In the genomic region with DNA sequence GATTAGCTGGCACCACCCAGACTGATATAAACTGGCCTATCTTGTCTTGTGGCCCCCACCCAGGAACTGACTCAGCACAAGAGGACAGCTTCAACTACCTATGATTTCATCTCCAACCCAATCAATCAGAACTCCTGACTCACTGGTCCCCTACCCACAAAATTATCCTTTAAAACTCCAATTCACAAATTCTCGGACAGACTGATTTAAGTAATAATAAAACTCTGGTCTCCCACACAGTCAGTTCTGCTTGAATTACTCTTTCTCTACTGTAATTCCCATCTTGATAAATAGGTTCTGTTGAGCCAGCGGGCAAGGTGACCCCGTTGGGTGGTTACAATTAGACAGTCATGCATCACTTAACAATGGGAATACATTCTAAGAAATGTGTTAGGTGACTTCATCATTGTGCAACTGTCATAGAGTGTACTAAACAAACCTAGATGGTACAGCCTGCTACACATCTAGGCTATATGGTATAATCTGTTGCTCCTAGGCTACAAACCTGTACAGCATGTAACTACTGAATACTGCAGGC, we compare ENCODE assay signal across 1 cellular context.
TF ChIP-seq lines count a peak whose summit lies in the region.

No MANE protein-coding gene starts in this region.

TF ChIP-seq in HEK293, 187 proteins besides CTCF, POLR2A, EP300 and RAD21 (continued from another document):
- TF ChIP-seq ZNF530 (tag by site-specific recombination; IDR thresholded peaks at IDR 0.05; ENCODE audit: low read depth) (no peak), ZBTB1 (tag by site-specific recombination; IDR thresholded peaks at IDR 0.05) (no peak), BCL11A (tag by site-specific recombination; IDR thresholded peaks at IDR 0.05; ENCODE audit: low read depth) (no peak), REPIN1 (tag by site-specific recombination; IDR thresholded peaks at IDR 0.05; ENCODE audit: low read depth) (no peak)
